In the genomic region with DNA sequence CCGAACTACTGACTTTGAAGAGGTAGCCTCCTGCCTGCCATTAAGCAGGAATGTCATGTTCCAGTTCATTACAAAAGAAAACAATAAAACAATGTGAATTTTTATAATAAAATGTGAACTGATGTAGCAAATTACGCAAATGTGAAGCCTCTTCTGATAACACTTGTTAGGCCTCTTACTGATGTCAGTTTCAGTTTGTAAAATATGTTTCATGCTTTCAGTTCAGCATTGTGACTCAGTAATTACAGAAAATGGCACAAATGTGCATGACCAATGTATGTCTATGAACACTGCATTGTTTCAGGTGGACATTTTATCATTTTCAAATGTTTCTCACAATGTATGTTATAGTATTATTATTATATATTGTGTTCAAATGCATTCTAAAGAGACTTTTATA, we compare ENCODE assay signal across 9 cellular contexts.
DNase-seq lines count a peak whose midpoint lies in the region; ATAC-seq, FAIRE-seq and TF ChIP-seq lines count a peak whose summit lies in the region.
"Had no signal": no experiment of that assay in that cellular context is flagged by ENCODE, and none has a peak within 500 bp of the region (broad histone marks: within the 10 kb centered on the region; RNA-seq: fewer than 3 reads in every experiment).

No MANE protein-coding gene starts in this region.

- no peak overlapping the region for H3K4me3 ChIP-seq in fibroblast of mammary gland (ENCODE audit: control insufficient read depth, low read depth, low read length)

- no peak for TF ChIP-seq CTCF in fibroblast of mammary gland (conservative IDR thresholded peaks at IDR 0.05; ENCODE audit: control insufficient read depth, insufficient read depth, low read depth, low read length)
- TF ChIP-seq CTCF in D721Med (IDR thresholded peaks at IDR 0.05; ENCODE audit: insufficient read depth, missing control alignments), result no peak

- ATAC-seq in GM21390 (IDR thresholded peaks at IDR 0.05; ENCODE audit: unreplicated experiment) (peak; percentile 48), HG03520 (IDR thresholded peaks at IDR 0.05; ENCODE audit: unreplicated experiment) (peak; percentile 45)

- peak; percentile 36 for DNase-seq in Daoy (ENCODE audit: low read depth)
- peak; percentile 28 for DNase-seq in fibroblast of mammary gland (ENCODE audit: low read depth)
- no peak for DNase-seq in SKM-1 treated with dmso at 0.1 percent for 144 hours (lab: John Stamatoyannopoulos, UW; ENCODE audit: unreplicated experiment)
- DNase-seq in activated effector memory CD4-positive, alpha-beta T cell treated with anti-CD3 and anti-CD28 coated beads, Interleukin-2, amount 50 U/mL, for 16 hours, result no peak
- DNase-seq in D721Med (ENCODE audit: insufficient read length, low spot score), result no peak
- DNase-seq in NCI-H2107 treated with DMSO at 0.1 percent for 48 hours (lab: John Stamatoyannopoulos, UW; ENCODE audit: unreplicated experiment), result no peak

- no peak for FAIRE-seq in D721Med (lab: Jason Lieb, UNC)
- FAIRE-seq: islet of Langerhans had no signal

Comparison
In these comparisons a context has a peak if more than half of its experiments do, and no peak if none do; other contexts are left out.
1. DNase-seq: peak in Daoy (single experiment) and fibroblast of mammary gland (single experiment); none in SKM-1 treated with dmso at 0.1 percent for 144 hours (single experiment), activated effector memory CD4-positive, alpha-beta T cell treated with anti-CD3 and anti-CD28 coated beads, Interleukin-2, amount 50 U/mL, for 16 hours (single experiment), D721Med (single experiment) and NCI-H2107 treated with DMSO at 0.1 percent for 48 hours (single experiment).